In genomic region chr16:1010815-1011214, GRCh38 we compare ENCODE assay signal across 29 cellular contexts. TPM values are rescaled to one million over a fixed set of nuclear protein-coding genes. Genes with fewer than 3 reads are reported as not detected.
"Had no signal": no experiment of that assay in that cellular context is flagged by ENCODE, and none has a peak within 500 bp of the region (broad histone marks: within the 10 kb centered on the region; RNA-seq: fewer than 3 reads in every experiment).

No MANE protein-coding gene starts in this region.

- DNase-seq: islet precursor cell; left ventricle myocardium inferior; mesendoderm; naive B cell; natural killer cell; nucleus accumbens; pancreas; posterior cingulate gyrus; retina; stimulated activated CD4-positive, alpha-beta T cell treated with anti-CD3 and anti-CD28 coated beads, Interleukin-12 subunit alpha, Interleukin-12 subunit beta, amount 100 ng/mL, for 4 hours; stimulated activated CD4-positive, alpha-beta T cell treated with anti-CD3 and anti-CD28 coated beads, Interleukin-15, amount 100 ng/mL, for 24 hours; stimulated activated CD4-positive, alpha-beta T cell treated with anti-CD3 and anti-CD28 coated beads, Interleukin-2, amount 100 ng/mL, for 24 hours; stimulated activated CD4-positive, alpha-beta T cell treated with anti-CD3 and anti-CD28 coated beads, Interleukin-4, amount 100 ng/mL, for 1 hour; stimulated activated naive B cell treated with anti-CD40 and anti-IgM and Interleukin-4, amounts not matched to agents 10 μg/mL and 1 μg/mL and 100 μg/mL, for 72 hours; stimulated activated naive CD8-positive, alpha-beta T cell treated with anti-CD3 and anti-CD28 coated beads, Interleukin-15, Interleukin-2, amounts not matched to agents 100 U/mL and 50 U/mL, for 24 hours; stomach; testis; thyroid gland; transverse colon had no signal

- H3K36me3 ChIP-seq: left ventricle myocardium inferior, pancreas, prostate gland, stomach, thyroid gland, transverse colon, upper lobe of left lung, vagina had no signal

- H3K27ac Mint-ChIP-seq: mesothelial cell of epicardium; natural killer cell; nephron progenitor cell; stimulated activated naive B cell treated with anti-CD40 and anti-IgM and Interleukin-4, amounts not matched to agents 10 μg/mL and 1 μg/mL and 100 μg/mL, for 72 hours had no signal

- H3K9me3 Mint-ChIP-seq: mesothelial cell of epicardium; naive B cell; natural killer cell; nephron progenitor cell; stimulated activated naive B cell treated with anti-CD40 and anti-IgM and Interleukin-4, amounts not matched to agents 10 μg/mL and 1 μg/mL and 100 μg/mL, for 72 hours had no signal

- H3K4me1 Mint-ChIP-seq: naive B cell; natural killer cell; stimulated activated naive B cell treated with anti-CD40 and anti-IgM and Interleukin-4, amounts not matched to agents 10 μg/mL and 1 μg/mL and 100 μg/mL, for 72 hours had no signal

- H3K4me3 ChIP-seq: left ventricle myocardium inferior, lung, pancreas, prostate gland, skin epidermis, stomach, testis, thyroid gland, transverse colon, upper lobe of left lung, vagina had no signal

- H3K9me3 ChIP-seq: left ventricle myocardium inferior, pancreas, prostate gland, stomach, testis, thyroid gland, transverse colon, upper lobe of left lung, vagina had no signal

- ATAC-seq: natural killer cell; pancreas; right cardiac atrium; sciatic nerve; stimulated activated naive B cell treated with anti-CD40 and anti-IgM and Interleukin-4, amounts not matched to agents 10 μg/mL and 1 μg/mL and 100 μg/mL, for 72 hours; stimulated activated naive CD8-positive, alpha-beta T cell treated with anti-CD3 and anti-CD28 coated beads, Interleukin-15, Interleukin-2, amounts not matched to agents 100 U/mL and 50 U/mL, for 24 hours had no signal

- H3K4me3 Mint-ChIP-seq: mesothelial cell of epicardium; naive B cell; natural killer cell; nephron progenitor cell; stimulated activated naive B cell treated with anti-CD40 and anti-IgM and Interleukin-4, amounts not matched to agents 10 μg/mL and 1 μg/mL and 100 μg/mL, for 72 hours had no signal

- H3K27me3 ChIP-seq: pancreas, testis, thyroid gland, vagina had no signal

- H3K4me1 ChIP-seq: left ventricle myocardium inferior, pancreas, prostate gland, stomach, testis, thyroid gland, transverse colon, upper lobe of left lung, vagina had no signal

- H3K27ac ChIP-seq: left ventricle myocardium inferior, pancreas, prostate gland, skin epidermis, stomach, testis, thyroid gland, transverse colon, upper lobe of left lung, vagina had no signal

- H3K36me3 Mint-ChIP-seq: mesothelial cell of epicardium; naive B cell; natural killer cell; stimulated activated naive B cell treated with anti-CD40 and anti-IgM and Interleukin-4, amounts not matched to agents 10 μg/mL and 1 μg/mL and 100 μg/mL, for 72 hours had no signal

RNA-seq across cellular contexts. Expression of gene SOX8, which starts 29.2 kb away (rescaled TPM):
- total RNA-seq: natural killer cell, osteoblast had no signal
